ENCODE assay signal across 15 cellular contexts in genomic region chr21:46486481-46487000, GRCh38. TPM values are rescaled to one million over a fixed set of nuclear protein-coding genes. Genes with fewer than 3 reads are reported as not detected.
A peak's percentile ranks its signal among the peaks of the same experiment; 100 is the strongest.
DNase-seq lines count a peak whose midpoint lies in the region; ATAC-seq and TF ChIP-seq lines count a peak whose summit lies in the region.
"Had no signal": no experiment of that assay in that cellular context is flagged by ENCODE, and none has a peak within 500 bp of the region (broad histone marks: within the 10 kb centered on the region; RNA-seq: fewer than 3 reads in every experiment).

No MANE protein-coding gene starts in this region.

- no peaks in the 10 kb centered on the region for H3K9me3 Mint-ChIP-seq in immature natural killer cell
- no peaks in the 10 kb centered on the region for H3K9me3 Mint-ChIP-seq in activated CD4-positive, alpha-beta T cell treated with anti-CD3 and anti-CD28 coated beads, Interleukin-2, amount 10 ng/mL, durations not matched to agents 24 days and 14 days
- H3K9me3 Mint-ChIP-seq in type B pancreatic cell = no peaks in the 10 kb centered on the region
- H3K9me3 Mint-ChIP-seq: CD4-positive, CD25-positive, alpha-beta regulatory T cell; H9 had no signal

- peaks cover 0 to 5% (median 4%) of the 10 kb centered on the region in 3 donors for H3K27me3 Mint-ChIP-seq in immature natural killer cell (ENCODE audit: low read depth in 3 of 3)
- no peaks in the 10 kb centered on the region for H3K27me3 Mint-ChIP-seq in activated CD4-positive, alpha-beta T cell treated with anti-CD3 and anti-CD28 coated beads, Interleukin-2, amount 10 ng/mL, durations not matched to agents 24 days and 14 days
- no peaks in the 10 kb centered on the region for H3K27me3 Mint-ChIP-seq in type B pancreatic cell
- H3K27me3 Mint-ChIP-seq: CD4-positive, CD25-positive, alpha-beta regulatory T cell had no signal

- ATAC-seq in HG02840 (IDR thresholded peaks at IDR 0.05; ENCODE audit: low FRiP score, unreplicated experiment) = no peak
- ATAC-seq: PC-3 had no signal

- H3K4me3 ChIP-seq in AG10803 (ENCODE audit: low read length) = no peak overlapping the region
- H3K4me3 ChIP-seq: SJSA1 had no signal

- H3K4me3 Mint-ChIP-seq in immature natural killer cell (peak overlapping the region in 1 of 5 donors; percentile 5), type B pancreatic cell (no peak overlapping the region)
- no peak overlapping the region for H3K4me3 Mint-ChIP-seq in activated CD4-positive, alpha-beta T cell treated with anti-CD3 and anti-CD28 coated beads, Interleukin-2, amount 10 ng/mL, durations not matched to agents 24 days and 14 days
- H3K4me3 Mint-ChIP-seq: CD4-positive, CD25-positive, alpha-beta regulatory T cell; H9 had no signal

- intact Hi-C loops in activated CD4-positive, alpha-beta T cell treated with anti-CD3 and anti-CD28 coated beads, Interleukin-2, amount 10 ng/mL, durations not matched to agents 24 days and 14 days (cut with micrococcal nuclease) = no loop called here

- H3K27ac Mint-ChIP-seq in immature natural killer cell (peak overlapping the region; percentile 33 to 85 (median 58)), type B pancreatic cell (no peak overlapping the region)
- H3K27ac Mint-ChIP-seq in activated CD4-positive, alpha-beta T cell treated with anti-CD3 and anti-CD28 coated beads, Interleukin-2, amount 10 ng/mL, durations not matched to agents 24 days and 14 days = no peak overlapping the region
- H3K27ac Mint-ChIP-seq: CD4-positive, CD25-positive, alpha-beta regulatory T cell; H9 had no signal

- H3K4me1 Mint-ChIP-seq in immature natural killer cell = peaks cover 44 to 83% of the 10 kb centered on the region in 2 donors
- peaks cover 10% of the 10 kb centered on the region for H3K4me1 Mint-ChIP-seq in activated CD4-positive, alpha-beta T cell treated with anti-CD3 and anti-CD28 coated beads, Interleukin-2, amount 10 ng/mL, durations not matched to agents 24 days and 14 days
- peaks cover 13% of the 10 kb centered on the region for H3K4me1 Mint-ChIP-seq in type B pancreatic cell (ENCODE audit: unreplicated experiment)

- H3K36me3 Mint-ChIP-seq in immature natural killer cell (peaks cover 14 to 15% (median 15%) of the 10 kb centered on the region in 3 donors), type B pancreatic cell (peaks cover 15% of the 10 kb centered on the region)
- H3K36me3 Mint-ChIP-seq in activated CD4-positive, alpha-beta T cell treated with anti-CD3 and anti-CD28 coated beads, Interleukin-2, amount 10 ng/mL, durations not matched to agents 24 days and 14 days (ENCODE audit: low read depth) = peaks cover 9% of the 10 kb centered on the region

- no peak for TF ChIP-seq CTCF in AG10803 (conservative IDR thresholded peaks at IDR 0.05; ENCODE audit: low read length)
- no peak for TF ChIP-seq CTCF in type B pancreatic cell (conservative IDR thresholded peaks at IDR 0.05)

- in situ Hi-C loops in G401 (cut with HindIII; ENCODE audit: low sequenced_read_pairs) = no loop called here

- DNase-seq in AG10803 (ENCODE audit: low read depth) (peak; percentile 5), G401 (ENCODE audit: low spot score) (peak; percentile 70), OCI-M1 (lab: John Stamatoyannopoulos, UW) (peak; percentile 32), immature natural killer cell (no peak), type B pancreatic cell (ENCODE audit: extremely low spot score, unreplicated experiment) (no peak)
- no peak for DNase-seq in activated CD4-positive, alpha-beta T cell treated with anti-CD3 and anti-CD28 coated beads, Interleukin-2, amount 10 ng/mL, durations not matched to agents 24 days and 14 days
- DNase-seq: CD4-positive, CD25-positive, alpha-beta regulatory T cell; H9; NCI-H1436; NCI-H2081; NCI-H345; NCI-H526; PC-3 had no signal

RNA-seq across cellular contexts. Expression of gene DIP2A, which starts 27.9 kb away (rescaled TPM):
- 23.2 and 32.4 TPM in 2 replicates for total RNA-seq in G401 (2014; rRNA removed; shearing (Covaris generic))
- polyA plus RNA-seq in immature natural killer cell = 10 to 100 TPM; 23.1 to 64.8 (median 26.9) TPM
- total RNA-seq in activated CD4-positive, alpha-beta T cell treated with anti-CD3 and anti-CD28 coated beads, Interleukin-2, amount 10 ng/mL, durations not matched to agents 24 days and 14 days = 30.5 and 31.3 TPM in 2 replicates
- 37.9 and 49.4 TPM in 2 replicates for total RNA-seq in type B pancreatic cell (ENCODE audit: low replicate concordance)

Comparison
In these comparisons a context has a peak if more than half of its experiments do, and no peak if none do; other contexts are left out.
1. DNase-seq: peak in AG10803 (single experiment), G401 (single experiment) and OCI-M1 (single experiment); none in immature natural killer cell (0 of 3), activated CD4-positive, alpha-beta T cell treated with anti-CD3 and anti-CD28 coated beads, Interleukin-2, amount 10 ng/mL, durations not matched to agents 24 days and 14 days (single experiment) and type B pancreatic cell (single experiment).
2. H3K27ac Mint-ChIP-seq: peak in immature natural killer cell (6 of 6); none in activated CD4-positive, alpha-beta T cell treated with anti-CD3 and anti-CD28 coated beads, Interleukin-2, amount 10 ng/mL, durations not matched to agents 24 days and 14 days (single experiment) and type B pancreatic cell (single experiment).